20 cellular contexts compared by ENCODE assay signal in the genomic region with DNA sequence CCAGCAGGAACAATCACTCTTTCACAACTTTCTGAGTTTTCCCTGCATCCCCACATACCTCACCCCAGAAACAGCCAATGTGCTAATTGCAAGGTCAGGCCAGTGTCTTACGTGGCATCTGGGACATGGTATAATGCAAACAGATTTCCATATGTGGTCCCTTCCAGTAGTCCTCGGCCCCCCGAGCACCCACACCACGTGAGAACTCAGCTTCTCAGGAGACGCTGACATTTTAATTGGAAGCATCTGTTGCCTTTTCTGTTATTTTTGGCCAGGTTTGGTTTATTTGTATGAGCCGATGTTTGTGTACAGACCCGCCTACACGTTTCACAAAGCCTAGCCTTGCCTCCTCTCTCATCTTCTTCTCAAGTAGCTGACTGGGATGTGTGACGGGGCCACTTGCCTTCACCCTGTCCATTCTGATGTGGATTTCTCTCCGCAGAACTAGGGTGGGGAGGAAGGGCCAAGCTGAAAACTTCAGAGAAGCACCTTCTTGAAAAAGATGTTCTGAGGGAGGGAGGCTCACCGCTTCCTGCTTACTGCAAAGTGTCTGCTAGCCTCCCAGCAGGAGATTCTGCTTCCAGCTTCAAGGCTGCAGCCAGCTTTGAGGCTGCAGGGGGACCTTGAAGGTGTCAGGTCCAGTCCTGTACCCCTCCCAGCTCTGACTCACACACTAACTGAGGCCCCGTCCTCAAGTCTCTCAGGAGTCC.
A peak's percentile ranks its signal among the peaks of the same experiment; 100 is the strongest.
DNase-seq lines count a peak whose midpoint lies in the region; ATAC-seq and TF ChIP-seq lines count a peak whose summit lies in the region.
"Had no signal": no experiment of that assay in that cellular context is flagged by ENCODE, and none has a peak within 500 bp of the region (broad histone marks: within the 10 kb centered on the region; RNA-seq: fewer than 3 reads in every experiment).

No MANE protein-coding gene starts in this region.

- no peaks in the 10 kb centered on the region for H3K4me1 ChIP-seq in fibroblast of lung (ENCODE audit: control insufficient read depth, extremely low read depth, insufficient read depth, low read length)
- H3K4me1 ChIP-seq: foreskin keratinocyte had no signal

- H3K27ac ChIP-seq in fibroblast of lung (ENCODE audit: insufficient read depth, low read length), result no peak overlapping the region
- H3K27ac ChIP-seq: foreskin keratinocyte, VCaP had no signal

- H3K9ac ChIP-seq in fibroblast of lung (ENCODE audit: insufficient read depth, low read length), result no peak overlapping the region

- H2AFZ ChIP-seq in fibroblast of lung (ENCODE audit: low read length), result no peak overlapping the region
- H2AFZ ChIP-seq: GM23338 had no signal

- H3K4me2 ChIP-seq in fibroblast of lung (ENCODE audit: extremely low read depth, insufficient read depth, low read length), result no peak overlapping the region
- H3K4me2 ChIP-seq: GM23338 had no signal

- peaks cover 11% of the 10 kb centered on the region for H3K27me3 ChIP-seq in fibroblast of lung (ENCODE audit: control insufficient read depth, insufficient read depth, low read length)

- H3K79me2 ChIP-seq in fibroblast of lung (ENCODE audit: control insufficient read depth, insufficient read depth, low read length), result no peaks in the 10 kb centered on the region

- no peaks in the 10 kb centered on the region for H4K20me1 ChIP-seq in fibroblast of lung (ENCODE audit: control insufficient read depth, extremely low read depth, insufficient read depth, low read length)

- H3K27me3 Mint-ChIP-seq in osteocyte (ENCODE audit: unreplicated experiment), result peaks cover 9% of the 10 kb centered on the region

- H3K27ac Mint-ChIP-seq in osteocyte (ENCODE audit: unreplicated experiment), result peak overlapping the region; percentile 82
- H3K27ac Mint-ChIP-seq: GM23338, T-helper 17 cell had no signal

- H3K9me3 Mint-ChIP-seq in osteocyte (ENCODE audit: unreplicated experiment), result peaks cover 4% of the 10 kb centered on the region

- H3K36me3 ChIP-seq in fibroblast of lung (ENCODE audit: control insufficient read depth, insufficient read depth, low read length), result no peaks in the 10 kb centered on the region

- no peak overlapping the region for H3K4me3 Mint-ChIP-seq in osteocyte (ENCODE audit: unreplicated experiment)
- H3K4me3 Mint-ChIP-seq: GM23338, T-helper 17 cell had no signal

- ATAC-seq in HG03521 (IDR thresholded peaks at IDR 0.05; ENCODE audit: unreplicated experiment), result no peak
- ATAC-seq: foreskin keratinocyte, GM23338, T-helper 17 cell had no signal

- peak; percentile 64 for DNase-seq in EH (ENCODE audit: low read depth)
- peak; percentile 82 for DNase-seq in NCI-H69 (lab: John Stamatoyannopoulos, UW)
- peak; percentile 36 to 46 for DNase-seq in fibroblast of lung (ENCODE audit: low read depth in 2 of 2)
- peak; percentile 78 for DNase-seq in osteocyte (ENCODE audit: extremely low spot score, unreplicated experiment)
- no peak for DNase-seq in GF-D8 (lab: John Stamatoyannopoulos, UW)
- no peak for DNase-seq in DMS153 treated with DMSO at 0.1 percent for 48 hours (lab: John Stamatoyannopoulos, UW; ENCODE audit: unreplicated experiment)
- DNase-seq: activated CD8-positive, alpha-beta memory T cell treated with anti-CD3 and anti-CD28 coated beads, Interleukin-2, amount 50 U/mL, for 48 hours; activated effector memory CD4-positive, alpha-beta T cell treated with anti-CD3 and anti-CD28 coated beads, Interleukin-2, amount 50 U/mL, for 16 hours; AML-193; foreskin keratinocyte; Karpas-422; kidney glomerular epithelial cell; midbrain; NCI-H1092; NCI-H2081 treated with DMSO at 0.1 percent for 48 hours; SHP77; T-helper 17 cell had no signal

- H3K9me3 ChIP-seq in fibroblast of lung (ENCODE audit: control insufficient read depth, insufficient read depth, low read depth, low read length), result no peaks in the 10 kb centered on the region

- no peak for TF ChIP-seq CTCF in fibroblast of lung (conservative IDR thresholded peaks at IDR 0.05 in 1 of 2, IDR thresholded peaks at IDR 0.05 in 1 of 2; ENCODE audit: low read depth in 1 of 2, low read length in 2 of 2)
- TF ChIP-seq CTCF in osteocyte (IDR thresholded peaks at IDR 0.05), result no peak

- H3K4me3 ChIP-seq in fibroblast of lung (replicated peaks in 1 of 4; ENCODE audit: control extremely low read depth in 1 of 4, insufficient read depth in 1 of 4, low read depth in 3 of 4, low read length in 4 of 4), result no peak overlapping the region
- H3K4me3 ChIP-seq: GM23338 had no signal

- H3K36me3 Mint-ChIP-seq in osteocyte (ENCODE audit: unreplicated experiment), result peaks cover 6% of the 10 kb centered on the region

- peaks cover 53% of the 10 kb centered on the region for H3K4me1 Mint-ChIP-seq in osteocyte (ENCODE audit: unreplicated experiment)
- H3K4me1 Mint-ChIP-seq: GM23338, T-helper 17 cell had no signal

Comparison
In these comparisons a context has a peak if more than half of its experiments do, and no peak if none do; other contexts are left out.
1. DNase-seq: peak in EH (single experiment), NCI-H69 (single experiment), fibroblast of lung (2 of 2) and osteocyte (single experiment); none in GF-D8 (single experiment) and DMS153 treated with DMSO at 0.1 percent for 48 hours (single experiment).